In the genomic region with DNA sequence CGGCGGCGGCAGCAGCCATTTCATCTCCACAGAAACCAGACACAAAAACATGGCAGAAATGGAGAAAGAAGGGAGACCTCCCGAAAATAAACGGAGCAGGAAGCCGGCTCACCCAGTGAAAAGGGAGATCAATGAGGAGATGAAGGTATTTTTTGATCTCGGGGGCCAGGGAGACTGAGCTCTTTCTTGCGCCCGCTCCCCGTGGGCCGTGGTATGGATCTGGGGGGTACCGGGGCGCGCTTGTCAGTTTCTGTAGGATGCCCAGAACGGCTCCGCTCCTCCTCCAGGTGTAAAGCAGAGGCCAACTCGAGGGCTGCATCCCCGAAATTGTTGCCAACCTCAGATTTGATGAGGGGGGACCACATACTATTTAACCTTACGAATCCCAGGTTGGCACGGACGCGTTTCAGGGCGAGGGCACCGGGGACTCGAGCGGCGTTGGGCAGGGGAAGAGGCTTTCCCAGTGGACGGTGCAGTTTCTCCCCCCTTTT, we compare ENCODE assay signal across 8 cellular contexts. TPM values are rescaled to one million over a fixed set of nuclear protein-coding genes. Genes with fewer than 3 reads are reported as not detected.
DNase-seq lines count a peak whose midpoint lies in the region; ATAC-seq and TF ChIP-seq lines count a peak whose summit lies in the region.

No MANE protein-coding gene starts in this region.

- POLR2A ChIA-PET in WTC11 (lab: Charles Lee): interaction anchor here (1.3 to 1.6 kb wide), 3 partner anchors 31 to 375 kb away, joined by 3 to 7 read pairs (median 3); a partner anchor contains a TSS

- DNase-seq in NCI-H748 (lab: John Stamatoyannopoulos, UW; ENCODE audit: unreplicated experiment) (peak; percentile 61), NCI-H748 treated with DMSO at 0.1 percent for 48 hours (lab: John Stamatoyannopoulos, UW) (no peak), WTC11 (ENCODE audit: low spot score) (no peak), head of caudate nucleus (peak in 35 of 42 donors; percentile 7 to 68 (median 40)), retinal pigment epithelial cell (ENCODE audit: low read depth) (no peak), mesenteric fat pad (ENCODE audit: low spot score) (no peak)
- no peak for DNase-seq in stimulated activated CD4-positive, alpha-beta T cell treated with anti-CD3 and anti-CD28 coated beads, Interleukin-1b, Interleukin-23, amount 100 ng/mL, for 48 hours

- TF ChIP-seq CTCF in WTC11 (IDR thresholded peaks at IDR 0.05) (no peak), retinal pigment epithelial cell (conservative IDR thresholded peaks at IDR 0.05; ENCODE audit: low read depth, low read length) (no peak)

- peak overlapping the region; percentile 64 for H3K4me3 ChIP-seq in retinal pigment epithelial cell (ENCODE audit: low read length)

- no peaks in the 10 kb centered on the region for H3K9me3 Mint-ChIP-seq in WTC11

- no peaks in the 10 kb centered on the region for H3K36me3 Mint-ChIP-seq in WTC11

- H3K4me1 Mint-ChIP-seq in WTC11: peaks cover 21% of the 10 kb centered on the region

- intact Hi-C loops in head of caudate nucleus (cut with DNase I): loop anchor here (5.0 kb wide), 3 partner anchors 33 to 373 kb away; a partner anchor contains a TSS

- no peak overlapping the region for H3K4me3 Mint-ChIP-seq in WTC11

- CTCF ChIA-PET in WTC11 (lab: Charles Lee): interaction anchor here (1.0 to 6.5 kb wide), 2 partner anchors 32 to 1130 kb away, joined by 3 to 31 read pairs; a partner anchor contains a TSS

- no peak overlapping the region for H3K27ac Mint-ChIP-seq in WTC11

- peaks cover 39% of the 10 kb centered on the region for H3K27me3 Mint-ChIP-seq in WTC11 (ENCODE audit: low read depth)

- ATAC-seq in WTC11 (no peak), HG02759 (IDR thresholded peaks at IDR 0.05; ENCODE audit: unreplicated experiment) (no peak)

TF ChIP-seq in WTC11, 78 proteins besides CTCF, POLR2A, EP300 and RAD21:
- TF ChIP-seq CREB1 (CRISPR knock-in tag; IDR thresholded peaks at IDR 0.05) (0 out of 2 replicates have a peak, but pooled peaks have one; percentile 37), CBFB (CRISPR knock-in tag; IDR thresholded peaks at IDR 0.05; ENCODE audit: low read depth) (no peak)
- TF ChIP-seq, protein P1, sequence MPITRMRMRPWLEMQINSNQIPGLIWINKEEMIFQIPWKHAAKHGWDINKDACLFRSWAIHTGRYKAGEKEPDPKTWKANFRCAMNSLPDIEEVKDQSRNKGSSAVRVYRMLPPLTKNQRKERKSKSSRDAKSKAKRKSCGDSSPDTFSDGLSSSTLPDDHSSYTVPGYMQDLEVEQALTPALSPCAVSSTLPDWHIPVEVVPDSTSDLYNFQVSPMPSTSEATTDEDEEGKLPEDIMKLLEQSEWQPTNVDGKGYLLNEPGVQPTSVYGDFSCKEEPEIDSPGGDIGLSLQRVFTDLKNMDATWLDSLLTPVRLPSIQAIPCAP (CRISPR knock-in tag; IDR thresholded peaks at IDR 0.05): no peak

RNA-seq across cellular contexts. Expression of a gene that starts 0.7 kb away (rescaled TPM):
- total RNA-seq in WTC11 (2021): 6.6 to 10.1 TPM (median 7.6 TPM) in 3 replicates
- 11.0 TPM for total RNA-seq in mesenteric fat pad

RNA-seq across cellular contexts. Expression of a gene that starts 31.2 kb away (rescaled TPM):
- total RNA-seq in WTC11 (2021) (15.8 to 18.3 TPM (median 17.2 TPM) in 3 replicates), mesenteric fat pad (11.5 TPM)

Comparison
In these comparisons a context has a peak if more than half of its experiments do, and no peak if none do; other contexts are left out.
1. DNase-seq: peak in NCI-H748 (single experiment) and head of caudate nucleus (35 of 42); none in NCI-H748 treated with DMSO at 0.1 percent for 48 hours (single experiment), WTC11 (single experiment), retinal pigment epithelial cell (single experiment), mesenteric fat pad (single experiment) and stimulated activated CD4-positive, alpha-beta T cell treated with anti-CD3 and anti-CD28 coated beads, Interleukin-1b, Interleukin-23, amount 100 ng/mL, for 48 hours (single experiment).